15 cellular contexts compared by ENCODE assay signal in genomic region chr22:23066200-23067022, GRCh38. TPM values are rescaled to one million over a fixed set of nuclear protein-coding genes. Genes with fewer than 3 reads are reported as not detected.
DNase-seq lines count a peak whose midpoint lies in the region; ATAC-seq and TF ChIP-seq lines count a peak whose summit lies in the region.
"Had no signal": no experiment of that assay in that cellular context is flagged by ENCODE, and none has a peak within 500 bp of the region (broad histone marks: within the 10 kb centered on the region; RNA-seq: fewer than 3 reads in every experiment).

No MANE protein-coding gene starts in this region.

- H3K4me1 ChIP-seq in adrenal gland (replicated peaks in 1 of 2): peaks cover 9 to 13% of the 10 kb centered on the region in 2 donors

- intact Hi-C loops in adrenal gland (cut with DNase I): no loop called here

- POLR2A ChIA-PET in activated naive CD8-positive, alpha-beta T cell treated with anti-CD3 and anti-CD28 coated beads, Interleukin-2, amount 10 ng/mL, durations not matched to agents 7 days and 5 days (lab: Charles Lee): no interaction called here

- no peak overlapping the region for H3K4me3 ChIP-seq in adrenal gland
- H3K4me3 ChIP-seq: esophagus squamous epithelium, thoracic aorta had no signal

- TF ChIP-seq POLR2A in adrenal gland (IDR thresholded peaks at IDR 0.05): no peak

- H3K4me3 Mint-ChIP-seq in activated naive CD8-positive, alpha-beta T cell treated with anti-CD3 and anti-CD28 coated beads, Interleukin-2, amount 10 ng/mL, durations not matched to agents 7 days and 5 days: no peak overlapping the region
- no peak overlapping the region for H3K4me3 Mint-ChIP-seq in activated naive CD8-positive, alpha-beta T cell treated with anti-CD3 and anti-CD28 coated beads, Interleukin-2, amount 50 U/mL, for 24 hours
- no peak overlapping the region for H3K4me3 Mint-ChIP-seq in type B pancreatic cell

- TF ChIP-seq CTCF in adrenal gland (IDR thresholded peaks at IDR 0.05): no peak
- no peak for TF ChIP-seq CTCF in type B pancreatic cell (conservative IDR thresholded peaks at IDR 0.05)

- no peaks in the 10 kb centered on the region for H3K27me3 ChIP-seq in adrenal gland

- H3K27ac ChIP-seq in adrenal gland: no peak overlapping the region
- H3K27ac ChIP-seq: esophagus squamous epithelium, thoracic aorta, VCaP had no signal

- no peaks in the 10 kb centered on the region for H3K36me3 ChIP-seq in adrenal gland (replicated peaks in 1 of 2)
- H3K36me3 ChIP-seq: esophagus squamous epithelium, thoracic aorta had no signal

- ATAC-seq in activated naive CD8-positive, alpha-beta T cell treated with anti-CD3 and anti-CD28 coated beads, Interleukin-2, amount 10 ng/mL, durations not matched to agents 7 days and 5 days (ENCODE audit: low read depth): no peak
- no peak for ATAC-seq in activated naive CD8-positive, alpha-beta T cell treated with anti-CD3 and anti-CD28 coated beads, Interleukin-2, amount 50 U/mL, for 24 hours
- ATAC-seq in GM21381 (IDR thresholded peaks at IDR 0.05; ENCODE audit: unreplicated experiment) (no peak), GM19035 (IDR thresholded peaks at IDR 0.05; ENCODE audit: unreplicated experiment) (no peak)

- H3K27me3 Mint-ChIP-seq in activated naive CD8-positive, alpha-beta T cell treated with anti-CD3 and anti-CD28 coated beads, Interleukin-2, amount 10 ng/mL, durations not matched to agents 7 days and 5 days: peaks cover 24% of the 10 kb centered on the region
- H3K27me3 Mint-ChIP-seq in activated naive CD8-positive, alpha-beta T cell treated with anti-CD3 and anti-CD28 coated beads, Interleukin-2, amount 50 U/mL, for 24 hours: peaks cover 6% of the 10 kb centered on the region
- peaks cover 12% of the 10 kb centered on the region for H3K27me3 Mint-ChIP-seq in type B pancreatic cell

- H3K9me3 ChIP-seq in adrenal gland (replicated peaks in 1 of 3): no peaks in the 10 kb centered on the region
- H3K9me3 ChIP-seq: esophagus squamous epithelium, thoracic aorta had no signal

- no peaks in the 10 kb centered on the region for H3K9me3 Mint-ChIP-seq in activated naive CD8-positive, alpha-beta T cell treated with anti-CD3 and anti-CD28 coated beads, Interleukin-2, amount 10 ng/mL, durations not matched to agents 7 days and 5 days
- H3K9me3 Mint-ChIP-seq in activated naive CD8-positive, alpha-beta T cell treated with anti-CD3 and anti-CD28 coated beads, Interleukin-2, amount 50 U/mL, for 24 hours: no peaks in the 10 kb centered on the region
- no peaks in the 10 kb centered on the region for H3K9me3 Mint-ChIP-seq in type B pancreatic cell

- H3K36me3 Mint-ChIP-seq in activated naive CD8-positive, alpha-beta T cell treated with anti-CD3 and anti-CD28 coated beads, Interleukin-2, amount 10 ng/mL, durations not matched to agents 7 days and 5 days: no peaks in the 10 kb centered on the region
- H3K36me3 Mint-ChIP-seq in activated naive CD8-positive, alpha-beta T cell treated with anti-CD3 and anti-CD28 coated beads, Interleukin-2, amount 50 U/mL, for 24 hours (ENCODE audit: low read depth): no peaks in the 10 kb centered on the region
- H3K36me3 Mint-ChIP-seq in type B pancreatic cell: no peaks in the 10 kb centered on the region

- DNase-seq in activated naive CD8-positive, alpha-beta T cell treated with anti-CD3 and anti-CD28 coated beads, Interleukin-2, amount 10 ng/mL, durations not matched to agents 7 days and 5 days: peak; percentile 15
- DNase-seq in activated naive CD8-positive, alpha-beta T cell treated with anti-CD3 and anti-CD28 coated beads, Interleukin-2, amount 50 U/mL, for 24 hours: no peak
- DNase-seq in adrenal gland (peak in 4 of 7 donors; percentile 4 to 39 (median 12)), mesenteric fat pad (ENCODE audit: low spot score) (peak; percentile 73), type B pancreatic cell (ENCODE audit: extremely low spot score, unreplicated experiment) (peak; percentile 61), T-helper 2 cell (no peak)
- DNase-seq: esophagus squamous epithelium, hippocampal formation, NCI-H146, NCI-H446, SW 1271 had no signal

- H3K27ac Mint-ChIP-seq in activated naive CD8-positive, alpha-beta T cell treated with anti-CD3 and anti-CD28 coated beads, Interleukin-2, amount 10 ng/mL, durations not matched to agents 7 days and 5 days: no peak overlapping the region
- no peak overlapping the region for H3K27ac Mint-ChIP-seq in activated naive CD8-positive, alpha-beta T cell treated with anti-CD3 and anti-CD28 coated beads, Interleukin-2, amount 50 U/mL, for 24 hours
- H3K27ac Mint-ChIP-seq in type B pancreatic cell: no peak overlapping the region

- H3K4me1 Mint-ChIP-seq in activated naive CD8-positive, alpha-beta T cell treated with anti-CD3 and anti-CD28 coated beads, Interleukin-2, amount 10 ng/mL, durations not matched to agents 7 days and 5 days: peaks cover 2% of the 10 kb centered on the region
- H3K4me1 Mint-ChIP-seq in activated naive CD8-positive, alpha-beta T cell treated with anti-CD3 and anti-CD28 coated beads, Interleukin-2, amount 50 U/mL, for 24 hours: peaks cover 13% of the 10 kb centered on the region
- peaks cover 8% of the 10 kb centered on the region for H3K4me1 Mint-ChIP-seq in type B pancreatic cell (ENCODE audit: unreplicated experiment)

- WGBS in adrenal gland, 4 donors: 88 to 96% (median 91%) methylated on average over 13 to 15 of the region's 15 CpGs

RNA-seq across cellular contexts. Expression of gene GNAZ, which starts 3.9 kb away (rescaled TPM):
- under 1 TPM; 0.20 to 0.22 TPM for total RNA-seq in activated naive CD8-positive, alpha-beta T cell treated with anti-CD3 and anti-CD28 coated beads, Interleukin-2, amount 10 ng/mL, durations not matched to agents 7 days and 5 days
- total RNA-seq in adrenal gland (10 to 100 TPM in 4 of 8 donors, 1 to 10 TPM in 4; 6.3 to 70.8 (median 10.5) TPM), mesenteric fat pad (18.3 TPM), type B pancreatic cell (ENCODE audit: low replicate concordance) (8.7 and 14.4 TPM in 2 replicates)
- 10 to 100 TPM in 1 of 3 donors, 1 to 10 TPM in 2; 3.7 to 14.4 (median 6.8) TPM for polyA plus RNA-seq in adrenal gland

Comparison
In these comparisons a context has a peak if more than half of its experiments do, and no peak if none do; other contexts are left out.
1. DNase-seq: peak in activated naive CD8-positive, alpha-beta T cell treated with anti-CD3 and anti-CD28 coated beads, Interleukin-2, amount 10 ng/mL, durations not matched to agents 7 days and 5 days (single experiment), adrenal gland (4 of 7), mesenteric fat pad (single experiment) and type B pancreatic cell (single experiment); none in activated naive CD8-positive, alpha-beta T cell treated with anti-CD3 and anti-CD28 coated beads, Interleukin-2, amount 50 U/mL, for 24 hours (single experiment) and T-helper 2 cell (0 of 5).